ENCODE assay signal across 19 cellular contexts in the genomic region with DNA sequence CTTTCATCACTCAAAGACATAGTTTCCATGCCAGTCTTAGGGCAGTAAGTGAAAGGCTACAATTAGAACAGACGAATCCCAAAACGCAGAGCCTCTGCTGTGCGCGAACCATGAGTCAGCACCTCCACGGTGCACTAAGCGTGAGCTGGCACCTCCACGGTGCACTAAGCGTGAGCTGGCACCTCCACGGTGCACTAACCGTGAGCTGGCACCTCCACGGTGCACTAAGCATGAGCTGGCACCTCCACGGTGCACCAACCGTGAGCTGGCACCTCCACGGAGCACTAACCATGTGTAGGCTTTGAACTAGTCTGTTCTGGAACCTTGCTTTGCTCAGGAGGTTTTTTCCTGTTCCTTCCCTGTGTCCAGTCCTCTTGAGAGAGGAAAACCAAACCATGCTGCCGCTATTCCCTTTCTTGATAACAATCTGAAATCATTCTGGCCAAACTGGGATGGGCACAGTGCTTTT.
"Had no signal": no experiment of that assay in that cellular context is flagged by ENCODE, and none has a peak within 500 bp of the region (broad histone marks: within the 10 kb centered on the region; RNA-seq: fewer than 3 reads in every experiment).

No MANE protein-coding gene starts in this region.

- H3K79me2 ChIP-seq: parathyroid adenoma had no signal

- H3K27ac ChIP-seq: parathyroid adenoma, uterus had no signal

- H3K9me3 ChIP-seq: mucosa of descending colon, neutrophil, uterus had no signal

- H3K36me3 ChIP-seq: neutrophil, uterus had no signal

- H3K27me3 ChIP-seq: neutrophil, uterus had no signal

- DNase-seq: activated CD4-positive, alpha-beta T cell treated with anti-CD3 and anti-CD28 coated beads, Interleukin-2, amount 10 ng/mL, durations not matched to agents 24 days and 14 days; activated CD4-positive, CD25-positive, alpha-beta regulatory T cell; activated CD8-positive, alpha-beta memory T cell treated with anti-CD3 and anti-CD28 coated beads, Interleukin-2, amount 50 U/mL, for 4 hours; activated CD8-positive, alpha-beta T cell treated with anti-CD3 and anti-CD28 coated beads, Interleukin-2, amount 10 ng/mL, durations not matched to agents 7 days and 5 days; activated effector memory CD4-positive, alpha-beta T cell treated with anti-CD3 and anti-CD28 coated beads, Interleukin-2, amount 50 U/mL, for 16 hours; activated T-cell treated with anti-CD3 and anti-CD28 coated beads, Interleukin-2, amount 50 U/mL, for 48 hours; amygdala; dermis blood vessel endothelial cell; effector memory CD8-positive, alpha-beta T cell; glutamatergic neuron; hypothalamus; left ventricle myocardium superior; mucosa of descending colon; naive thymus-derived CD4-positive, alpha-beta T cell; stimulated activated CD4-positive, alpha-beta T cell treated with anti-CD3 and anti-CD28 coated beads, Interleukin-12 subunit alpha, Interleukin-12 subunit beta, amount 100 ng/mL, for 4 hours; uterus had no signal

- H3K4me1 ChIP-seq: parathyroid adenoma, uterus had no signal

- ATAC-seq: activated CD8-positive, alpha-beta T cell treated with anti-CD3 and anti-CD28 coated beads, Interleukin-2, amount 10 ng/mL, durations not matched to agents 7 days and 5 days; effector memory CD8-positive, alpha-beta T cell; left ventricle myocardium superior; mucosa of descending colon; naive thymus-derived CD4-positive, alpha-beta T cell; stimulated activated memory B cell treated with anti-CD40 and anti-IgM and Interleukin-4, amounts not matched to agents 10 μg/mL and 1 μg/mL and 100 μg/mL, for 72 hours had no signal

- H2AFZ ChIP-seq: parathyroid adenoma had no signal

- H3K4me3 ChIP-seq: mucosa of descending colon, uterus had no signal
